In the genomic region with DNA sequence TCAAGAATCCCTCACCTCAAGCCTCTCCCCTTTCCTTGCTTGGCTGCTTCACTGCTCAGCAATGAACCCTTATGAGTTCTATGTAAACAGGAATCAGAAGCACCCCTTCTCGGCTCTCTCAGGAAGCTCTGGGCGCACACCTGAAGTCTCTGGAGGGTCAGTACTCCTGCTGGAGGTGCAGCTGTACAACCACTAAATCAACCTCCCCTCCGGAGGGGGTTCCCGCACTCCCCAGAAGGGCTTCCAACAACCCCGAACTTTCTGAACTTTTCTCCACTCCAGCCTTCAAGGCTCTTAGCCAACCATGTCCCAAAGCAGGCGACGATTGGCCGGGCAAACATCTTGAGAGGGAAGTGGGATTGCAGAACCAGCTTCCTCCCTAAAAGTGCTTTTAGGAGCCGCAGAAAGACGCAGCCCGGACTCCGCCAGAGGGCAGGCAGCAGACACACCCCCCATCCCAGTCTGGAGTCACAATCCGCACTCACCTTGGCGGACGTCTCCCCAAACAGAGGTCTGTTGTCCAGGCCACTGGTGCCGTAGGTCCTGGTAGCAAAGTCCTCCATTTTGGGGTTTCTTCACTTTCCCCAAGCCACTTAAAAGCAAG, we compare ENCODE assay signal across 8 cellular contexts. TPM values are rescaled to one million over a fixed set of nuclear protein-coding genes. Genes with fewer than 3 reads are reported as not detected.
DNase-seq lines count a peak whose midpoint lies in the region; ATAC-seq and TF ChIP-seq lines count a peak whose summit lies in the region.

No MANE protein-coding gene starts in this region.

- H3K27me3 ChIP-seq in BLaER1 (no peaks in the 10 kb centered on the region), Karpas-422 (ENCODE audit: low read length) (no peaks in the 10 kb centered on the region), thymus (ENCODE audit: control insufficient read depth, insufficient read depth) (peaks cover 12% of the 10 kb centered on the region)

- no peaks in the 10 kb centered on the region for H3K9me2 ChIP-seq in Karpas-422 (replicated peaks; ENCODE audit: insufficient read depth, low read length)

- TF ChIP-seq CTCF in epithelial cell of proximal tubule (conservative IDR thresholded peaks at IDR 0.05; ENCODE audit: low read depth, low read length), result peak; percentile 2

- H2AFZ ChIP-seq in Karpas-422 (ENCODE audit: low read length), result no peak overlapping the region

- H3K79me2 ChIP-seq in Karpas-422 (ENCODE audit: low read length), result peaks cover 61% of the 10 kb centered on the region

- WGBS in thymus, result under 1% methylated on average over 16 of the region's 16 CpGs

- H3K9ac ChIP-seq in BLaER1 (peak overlapping the region; percentile 96), Karpas-422 (ENCODE audit: low read length) (peak overlapping the region; percentile 85)

- H3K27ac ChIP-seq in BLaER1 (peak overlapping the region; percentile 96), Karpas-422 (ENCODE audit: low read length) (peak overlapping the region; percentile 95), thymus (ENCODE audit: low read depth) (peak overlapping the region; percentile 77)

- H3K36me3 ChIP-seq in BLaER1 (no peaks in the 10 kb centered on the region), Karpas-422 (ENCODE audit: insufficient read depth, low read length) (peaks cover 8% of the 10 kb centered on the region; the same call in 1 of the 2 replicates), thymus (ENCODE audit: control insufficient read depth, insufficient read depth) (no peaks in the 10 kb centered on the region)

- H3K4me2 ChIP-seq in BLaER1 (peak overlapping the region; percentile 99), Karpas-422 (ENCODE audit: low read depth, low read length, poor library complexity, severe bottlenecking) (peak overlapping the region; percentile 92)

- peaks cover 17% of the 10 kb centered on the region for H4K20me1 ChIP-seq in BLaER1
- H4K20me1 ChIP-seq in Karpas-422 (ENCODE audit: insufficient read depth, low read depth, low read length), result peaks cover 12% of the 10 kb centered on the region; the same call in 1 of the 2 replicates

- H3K4me3 ChIP-seq in BLaER1, result peak overlapping the region; percentile 98
- peak overlapping the region; percentile 83 for H3K4me3 ChIP-seq in Karpas-422 (ENCODE audit: low read length)
- peak overlapping the region; percentile 83 for H3K4me3 ChIP-seq in epithelial cell of proximal tubule (ENCODE audit: low read depth, low read length)
- peak overlapping the region; percentile 80 for H3K4me3 ChIP-seq in thymus (ENCODE audit: low read length)

- H3K9me3 ChIP-seq in BLaER1 (no peaks in the 10 kb centered on the region), Karpas-422 (ENCODE audit: low read length) (no peaks in the 10 kb centered on the region), thymus (ENCODE audit: control insufficient read depth) (no peaks in the 10 kb centered on the region)

- ATAC-seq in GM19438 (IDR thresholded peaks at IDR 0.05; ENCODE audit: low read depth, unreplicated experiment), result peak; percentile 26
- ATAC-seq in HG02884 (IDR thresholded peaks at IDR 0.05; ENCODE audit: unreplicated experiment), result no peak

- H3K4me1 ChIP-seq in BLaER1 (peaks cover 49% of the 10 kb centered on the region), Karpas-422 (ENCODE audit: low read length) (peaks cover 56% of the 10 kb centered on the region), thymus (ENCODE audit: control insufficient read depth, insufficient read depth, low read length) (peaks cover 19% of the 10 kb centered on the region)

- peak; percentile 78 for DNase-seq in Karpas-422
- DNase-seq in activated CD4-positive, alpha-beta T cell treated with anti-CD3 and anti-CD28 coated beads, Interleukin-2, amount 50 U/mL, for 4 hours, result peak; percentile 17 to 21
- DNase-seq in epithelial cell of proximal tubule (ENCODE audit: low read depth), result no peak
- peak; percentile 47 for DNase-seq in mucosa of gallbladder (ENCODE audit: low spot score)

RNA-seq across cellular contexts. Expression of a gene that starts 0.5 kb away (rescaled TPM):
- total RNA-seq in Karpas-422 (2014; rRNA removed; shearing (Covaris generic); ENCODE audit: low replicate concordance), result 76.0 and 158 TPM in 2 replicates
- 36.2 and 37.3 TPM in 2 replicates for total RNA-seq in epithelial cell of proximal tubule
- total RNA-seq in mucosa of gallbladder, result 24.0 TPM
- 89.2 TPM for polyA plus RNA-seq in thymus
